35 cellular contexts compared by ENCODE assay signal in the genomic region with DNA sequence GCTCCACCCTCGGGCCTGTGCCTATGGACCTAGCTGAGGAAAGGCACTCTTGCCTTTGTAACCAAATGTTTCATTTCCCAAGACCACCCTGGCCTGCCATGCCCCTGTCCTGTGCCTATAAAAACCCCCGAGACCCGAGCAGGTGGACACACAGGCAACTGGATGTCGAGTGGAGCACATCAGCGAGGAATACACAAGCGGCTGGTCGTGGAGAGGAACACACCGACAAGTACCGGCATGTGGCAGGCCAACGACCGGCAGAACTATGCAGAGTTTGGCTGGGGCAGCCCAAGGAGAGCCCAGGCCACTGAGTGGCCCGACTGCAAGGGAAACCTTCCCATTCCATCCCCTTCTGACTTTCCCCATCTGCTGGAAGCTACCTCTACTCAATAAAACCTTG.
A peak's percentile ranks its signal among the peaks of the same experiment; 100 is the strongest.
DNase-seq lines count a peak whose midpoint lies in the region; ATAC-seq and TF ChIP-seq lines count a peak whose summit lies in the region.
"Had no signal": no experiment of that assay in that cellular context is flagged by ENCODE, and none has a peak within 500 bp of the region (broad histone marks: within the 10 kb centered on the region; RNA-seq: fewer than 3 reads in every experiment).

No MANE protein-coding gene starts in this region.

- no peak overlapping the region for H2BK15ac ChIP-seq in IMR-90 (ENCODE audit: low read depth, low read length)
- no peak overlapping the region for H2BK15ac ChIP-seq in mesenchymal stem cell (ENCODE audit: low read depth, poor library complexity, severe bottlenecking)
- H2BK15ac ChIP-seq in H9 (ENCODE audit: low read depth, low read length) = no peak overlapping the region; the same call in 1 of the 2 replicates

- no peaks in the 10 kb centered on the region for H3K9me3 ChIP-seq in IMR-90 (ENCODE audit: control insufficient read depth, insufficient read depth, low read length)
- H3K9me3 ChIP-seq in mesenchymal stem cell (ENCODE audit: control insufficient read depth, low read length) = no peaks in the 10 kb centered on the region
- peaks cover 2% of the 10 kb centered on the region for H3K9me3 ChIP-seq in trophoblast cell (ENCODE audit: insufficient read depth, low read depth, low read length)
- no peaks in the 10 kb centered on the region for H3K9me3 ChIP-seq in H9 (ENCODE audit: control insufficient read depth, low read depth, low read length)
- no peaks in the 10 kb centered on the region for H3K9me3 ChIP-seq in gastroesophageal sphincter
- H3K9me3 ChIP-seq: A549; BE2C; BLaER1; BLaER1 treated with 17β-estradiol and CSF1 and Interleukin-3, amounts not matched to agents 10 nM and 100 nM; Caco-2 had no signal

- H4K20me1 ChIP-seq in IMR-90 (ENCODE audit: insufficient read depth, low read length) (no peaks in the 10 kb centered on the region), H9 (ENCODE audit: control insufficient read depth, insufficient read depth, insufficient read length) (no peaks in the 10 kb centered on the region)
- H4K20me1 ChIP-seq: BLaER1; BLaER1 treated with 17β-estradiol and CSF1 and Interleukin-3, amounts not matched to agents 10 nM and 100 nM had no signal

- H2AK5ac ChIP-seq in IMR-90 (ENCODE audit: low read depth, low read length) (no peak overlapping the region), mesenchymal stem cell (ENCODE audit: low read length, severe bottlenecking) (no peak overlapping the region), trophoblast cell (ENCODE audit: low read length) (no peak overlapping the region), H9 (ENCODE audit: insufficient read length, low read length) (no peak overlapping the region)

- H3K9me1 ChIP-seq in IMR-90 (ENCODE audit: insufficient read depth, low read length) = peaks cover 6% of the 10 kb centered on the region; the same call in 1 of the 2 replicates

- no peak overlapping the region for H3K4me3 ChIP-seq in IMR-90 (ENCODE audit: insufficient read depth, low read depth, low read length)
- H3K4me3 ChIP-seq in mesenchymal stem cell (ENCODE audit: insufficient read depth in 1 of 2, low read depth in 1 of 2, low read length in 2 of 2) = no peak overlapping the region
- H3K4me3 ChIP-seq in trophoblast cell (ENCODE audit: low read depth, low read length) = no peak overlapping the region
- no peak overlapping the region for H3K4me3 ChIP-seq in gastroesophageal sphincter
- H3K4me3 ChIP-seq: A549; BLaER1; BLaER1 treated with 17β-estradiol and CSF1 and Interleukin-3, amounts not matched to agents 10 nM and 100 nM had no signal

- H3K36me3 Mint-ChIP-seq in chondrocyte (ENCODE audit: low read depth) (no peaks in the 10 kb centered on the region), H9 (ENCODE audit: insufficient read depth in 1 of 3, low read depth in 3 of 3) (no peaks in the 10 kb centered on the region; a peak in 1 of 7 replicates)
- H3K36me3 Mint-ChIP-seq in activated T-helper 17 cell treated with anti-CD3 and anti-CD28 coated beads, Interleukin-2, amount 50 U/mL, for 72 hours (ENCODE audit: low read depth) = no peaks in the 10 kb centered on the region
- H3K36me3 Mint-ChIP-seq: CD4-positive, alpha-beta memory T cell; CD4-positive, CD25-positive, alpha-beta regulatory T cell; CD8-positive, alpha-beta T cell had no signal

- in situ Hi-C loops in IMR-90 (cut with MboI; ENCODE audit: low sequenced_read_pairs) = no loop called here

- ATAC-seq in IMR-90 (ENCODE audit: low read depth) (no peak), gastroesophageal sphincter (no peak)
- no peak for ATAC-seq in activated T-helper 17 cell treated with anti-CD3 and anti-CD28 coated beads, Interleukin-2, amount 50 U/mL, for 72 hours (replicated peaks)
- ATAC-seq: A549; CD8-positive, alpha-beta T cell had no signal

- H3K56ac ChIP-seq in IMR-90 (ENCODE audit: extremely low read depth, insufficient read depth, low read length) (no peak overlapping the region), H9 (ENCODE audit: insufficient read length, low read depth, low read length) (no peak overlapping the region)

- dilution Hi-C loops in IMR-90 (cut with HindIII; ENCODE audit: low sequenced_read_pairs, unreplicated experiment) = no loop called here

- H3K27me3 ChIP-seq in IMR-90 (ENCODE audit: control insufficient read depth, insufficient read depth, low read length) (no peaks in the 10 kb centered on the region), mesenchymal stem cell (ENCODE audit: control insufficient read depth in 1 of 2, insufficient read depth in 1 of 2, low read length in 2 of 2) (no peaks in the 10 kb centered on the region), trophoblast cell (ENCODE audit: insufficient read depth, low read length) (no peaks in the 10 kb centered on the region), H9 (ENCODE audit: insufficient read depth, low read length) (no peaks in the 10 kb centered on the region), gastroesophageal sphincter (no peaks in the 10 kb centered on the region)
- H3K27me3 ChIP-seq: BE2C; BLaER1; BLaER1 treated with 17β-estradiol and CSF1 and Interleukin-3, amounts not matched to agents 10 nM and 100 nM had no signal

- H2BK120ac ChIP-seq in IMR-90 (ENCODE audit: low read depth, low read length) (no peak overlapping the region), mesenchymal stem cell (ENCODE audit: low read depth, low read length) (no peak overlapping the region), trophoblast cell (ENCODE audit: insufficient read depth, low read length, poor library complexity) (no peak overlapping the region), H9 (ENCODE audit: low read depth, low read length, poor library complexity, severe bottlenecking) (no peak overlapping the region)

- no peak overlapping the region for H3K4me2 ChIP-seq in IMR-90 (ENCODE audit: low read depth, low read length)
- H3K4me2 ChIP-seq in mesenchymal stem cell (ENCODE audit: low read length, poor library complexity, severe bottlenecking) = no peak overlapping the region
- H3K4me2 ChIP-seq in trophoblast cell (ENCODE audit: low read length) = no peak overlapping the region
- no peak overlapping the region for H3K4me2 ChIP-seq in H9 (ENCODE audit: insufficient read depth, insufficient read length, low read length)
- H3K4me2 ChIP-seq: A549; BLaER1; BLaER1 treated with 17β-estradiol and CSF1 and Interleukin-3, amounts not matched to agents 10 nM and 100 nM had no signal

- H3K23ac ChIP-seq in IMR-90 (ENCODE audit: low read depth, low read length) (no peak overlapping the region), mesenchymal stem cell (ENCODE audit: low read length in 2 of 2) (no peak overlapping the region), trophoblast cell (ENCODE audit: low read length) (no peak overlapping the region), H9 (ENCODE audit: insufficient read length, low read depth, low read length) (no peak overlapping the region)

- intact Hi-C loops in IMR-90 (cut with micrococcal nuclease) = no loop called here

- TF ChIP-seq EP300 in gastroesophageal sphincter (IDR thresholded peaks at IDR 0.05) = no peak

- H3K4ac ChIP-seq in IMR-90 (ENCODE audit: low read depth, low read length) (no peak overlapping the region), mesenchymal stem cell (ENCODE audit: low read depth in 1 of 2, low read length in 2 of 2) (no peak overlapping the region), trophoblast cell (ENCODE audit: low read depth, low read length) (no peak overlapping the region), H9 (ENCODE audit: low read depth, low read length) (no peak overlapping the region)

- no peak overlapping the region for H3T11ph ChIP-seq in H9 (ENCODE audit: low read length)

- H4K5ac ChIP-seq in IMR-90 (ENCODE audit: low read depth, low read length) (no peak overlapping the region), H9 (ENCODE audit: insufficient read length, low read depth, low read length) (no peak overlapping the region)

- H3K36me3 ChIP-seq in IMR-90 (ENCODE audit: control insufficient read depth, insufficient read depth, low read length) = no peaks in the 10 kb centered on the region
- H3K36me3 ChIP-seq in mesenchymal stem cell (ENCODE audit: control insufficient read depth in 1 of 2, insufficient read depth in 2 of 2, low read depth in 1 of 2, low read length in 2 of 2) = no peaks in the 10 kb centered on the region
- H3K36me3 ChIP-seq in trophoblast cell (ENCODE audit: control insufficient read depth in 1 of 2, insufficient read depth in 2 of 2, low read length in 2 of 2) = no peaks in the 10 kb centered on the region
- no peaks in the 10 kb centered on the region for H3K36me3 ChIP-seq in gastroesophageal sphincter
- H3K36me3 ChIP-seq: BE2C; BLaER1; BLaER1 treated with 17β-estradiol and CSF1 and Interleukin-3, amounts not matched to agents 10 nM and 100 nM had no signal

- H3K4me1 ChIP-seq in IMR-90 (ENCODE audit: control insufficient read depth, insufficient read depth, low read length) = peaks cover 7% of the 10 kb centered on the region
- H3K4me1 ChIP-seq in mesenchymal stem cell (ENCODE audit: control insufficient read depth, insufficient read depth, low read depth, low read length) = no peaks in the 10 kb centered on the region
- H3K4me1 ChIP-seq in trophoblast cell (ENCODE audit: control insufficient read depth in 1 of 2, insufficient read depth in 2 of 2, low read length in 2 of 2) = peaks cover 2 to 5% of the 10 kb centered on the region in 2 experiments
- H3K4me1 ChIP-seq in H9 (ENCODE audit: insufficient read depth, low read length) = no peaks in the 10 kb centered on the region
- no peaks in the 10 kb centered on the region for H3K4me1 ChIP-seq in gastroesophageal sphincter
- H3K4me1 ChIP-seq: A549, BE2C, Caco-2 had no signal

- H2AK9ac ChIP-seq in IMR-90 (replicated peaks; ENCODE audit: low read depth, low read length, poor library complexity) = no peak overlapping the region

- H3K27ac ChIP-seq in IMR-90 (ENCODE audit: insufficient read depth, low read length) (no peak overlapping the region), mesenchymal stem cell (ENCODE audit: low read length, poor library complexity, severe bottlenecking) (no peak overlapping the region), trophoblast cell (ENCODE audit: low read depth, low read length) (no peak overlapping the region), H9 (ENCODE audit: insufficient read length, low read depth, low read length) (no peak overlapping the region), gastroesophageal sphincter (no peak overlapping the region)
- H3K27ac ChIP-seq: 22Rv1; A549; BLaER1; BLaER1 treated with 17β-estradiol and CSF1 and Interleukin-3, amounts not matched to agents 10 nM and 100 nM; C4-2B had no signal

- TF ChIP-seq RAD21 in IMR-90 (IDR thresholded peaks at IDR 0.05; ENCODE audit: low read length) = no peak

- no peaks in the 10 kb centered on the region for H3K23me2 ChIP-seq in H9 (ENCODE audit: insufficient read length, low read depth, low read length, poor library complexity, severe bottlenecking)

- H3K9ac ChIP-seq in IMR-90 (ENCODE audit: low read depth, low read length) (no peak overlapping the region), mesenchymal stem cell (ENCODE audit: low read length) (no peak overlapping the region), trophoblast cell (ENCODE audit: low read length) (no peak overlapping the region), H9 (ENCODE audit: extremely low read depth, insufficient read length, low read length) (no peak overlapping the region)
- H3K9ac ChIP-seq: BLaER1; BLaER1 treated with 17β-estradiol and CSF1 and Interleukin-3, amounts not matched to agents 10 nM and 100 nM had no signal

- H3K27me3 Mint-ChIP-seq in chondrocyte (ENCODE audit: low read depth) = peaks cover 2% of the 10 kb centered on the region
- no peaks in the 10 kb centered on the region for H3K27me3 Mint-ChIP-seq in H9 (ENCODE audit: low read depth)
- H3K27me3 Mint-ChIP-seq in activated T-helper 17 cell treated with anti-CD3 and anti-CD28 coated beads, Interleukin-2, amount 50 U/mL, for 72 hours = no peaks in the 10 kb centered on the region
- H3K27me3 Mint-ChIP-seq: B cell; CD4-positive, alpha-beta memory T cell; CD4-positive, alpha-beta T cell; CD4-positive, CD25-positive, alpha-beta regulatory T cell; CD8-positive, alpha-beta memory T cell had no signal

- no peak overlapping the region for H3K14ac ChIP-seq in IMR-90 (replicated peaks; ENCODE audit: low read depth, low read length)
- no peak overlapping the region for H3K14ac ChIP-seq in mesenchymal stem cell (ENCODE audit: low read length in 2 of 2)
- H3K14ac ChIP-seq in trophoblast cell (ENCODE audit: low read length) = no peak overlapping the region
- no peak overlapping the region; the same call in 1 of the 2 replicates for H3K14ac ChIP-seq in H9 (ENCODE audit: insufficient read depth, low read length)

- TF ChIP-seq CTCF in IMR-90 (conservative IDR thresholded peaks at IDR 0.05; ENCODE audit: low read depth, low read length) (no peak), chondrocyte (IDR thresholded peaks at IDR 0.05) (no peak), H9 (conservative IDR thresholded peaks at IDR 0.05) (no peak), gastroesophageal sphincter (IDR thresholded peaks at IDR 0.05) (no peak)

- no TSS peak for BruUV-seq in IMR-90 (replicated peaks; lab: Mats Ljungman, UMichigan)

- TF ChIP-seq POLR2A in IMR-90 (IDR thresholded peaks at IDR 0.05; ENCODE audit: low read depth, low read length) (no peak), gastroesophageal sphincter (IDR thresholded peaks at IDR 0.05) (no peak)

- WGBS in IMR-90 (ENCODE audit: extremely low coverage in 2 of 2, insufficient read length in 1 of 2), 2 experiments = 91% methylated on average over 8 of the region's 12 CpGs; no CpG with 5 or more reads in 1 of the 2 experiments
- 97% methylated on average over 12 of the region's 12 CpGs for WGBS in mesenchymal stem cell
- WGBS in trophoblast cell (ENCODE audit: extremely low coverage, insufficient coverage, insufficient read length) = no CpG with 5 or more reads among the region's 12 CpGs
- WGBS in H9 (ENCODE audit: extremely low coverage, insufficient read length, low lambda C conversion rate) = no CpG with 5 or more reads among the region's 12 CpGs
- 100% methylated on average over 1 to 4 of the region's 12 CpGs for WGBS in gastroesophageal sphincter (ENCODE audit: low coverage in 1 of 2), 2 donors

- peak overlapping the region in 1 of 2 experiments; percentile 3 for H2BK12ac ChIP-seq in mesenchymal stem cell (ENCODE audit: low read length in 2 of 2)
- H2BK12ac ChIP-seq in trophoblast cell (ENCODE audit: low read length) = peak overlapping the region; percentile 30
- no peak overlapping the region for H2BK12ac ChIP-seq in H9 (ENCODE audit: insufficient read length, low read depth, low read length)

- H3K18ac ChIP-seq in IMR-90 (ENCODE audit: low read depth, low read length) (no peak overlapping the region), mesenchymal stem cell (ENCODE audit: low read depth in 1 of 2, low read length in 2 of 2) (no peak overlapping the region), trophoblast cell (ENCODE audit: low read length) (no peak overlapping the region), H9 (ENCODE audit: insufficient read length, low read depth, low read length) (no peak overlapping the region)

- H3K4me3 Mint-ChIP-seq in chondrocyte (ENCODE audit: unreplicated experiment) = no peak overlapping the region
- no peak overlapping the region for H3K4me3 Mint-ChIP-seq in H9
- H3K4me3 Mint-ChIP-seq in activated T-helper 17 cell treated with anti-CD3 and anti-CD28 coated beads, Interleukin-2, amount 50 U/mL, for 72 hours = no peak overlapping the region
- H3K4me3 Mint-ChIP-seq: B cell; CD14-positive monocyte; CD4-positive, alpha-beta memory T cell; CD4-positive, alpha-beta T cell; CD4-positive, CD25-positive, alpha-beta regulatory T cell; CD8-positive, alpha-beta memory T cell; CD8-positive, alpha-beta T cell had no signal

- CTCF ChIA-PET in IMR-90 (lab: Yijun Ruan, JAX) = interaction anchor here (0.6 kb wide), 2 partner anchors 67 to 70 kb away, joined by 3 read pairs; no protein-coding TSS in a partner anchor

- H2BK20ac ChIP-seq in IMR-90 (ENCODE audit: low read depth, low read length) = no peak overlapping the region
- no peak overlapping the region for H2BK20ac ChIP-seq in H9 (ENCODE audit: low read depth, low read length, poor library complexity, severe bottlenecking)

- H4K8ac ChIP-seq in IMR-90 (ENCODE audit: low read depth in 2 of 2, low read length in 2 of 2) = no peak overlapping the region
- H4K8ac ChIP-seq in mesenchymal stem cell (ENCODE audit: low read length) = peak overlapping the region; percentile 71
- H4K8ac ChIP-seq in trophoblast cell (ENCODE audit: low read depth, low read length) = no peak overlapping the region
- no peak overlapping the region for H4K8ac ChIP-seq in H9 (replicated peaks; ENCODE audit: insufficient read length, low read depth, low read length)

- H3K27ac Mint-ChIP-seq in chondrocyte (ENCODE audit: unreplicated experiment) = no peak overlapping the region
- H3K27ac Mint-ChIP-seq in H9 = peak overlapping the region in 1 of 3 experiments; percentile 11; a peak in 2 of 7 replicates
- no peak overlapping the region for H3K27ac Mint-ChIP-seq in activated T-helper 17 cell treated with anti-CD3 and anti-CD28 coated beads, Interleukin-2, amount 50 U/mL, for 72 hours
- H3K27ac Mint-ChIP-seq: B cell; CD14-positive monocyte; CD4-positive, alpha-beta memory T cell; CD4-positive, alpha-beta T cell; CD4-positive, CD25-positive, alpha-beta regulatory T cell; CD8-positive, alpha-beta memory T cell; CD8-positive, alpha-beta T cell had no signal

- H2AFZ ChIP-seq in IMR-90 (replicated peaks; ENCODE audit: low read length, poor library complexity) = peak overlapping the region; percentile 41
- H2AFZ ChIP-seq in mesenchymal stem cell (ENCODE audit: low read depth, low read length) = no peak overlapping the region
- H2AFZ ChIP-seq in trophoblast cell (ENCODE audit: insufficient read depth, low read length, poor library complexity) = no peak overlapping the region
- H2AFZ ChIP-seq in H9 (ENCODE audit: low read length) = no peak overlapping the region

- H3K79me1 ChIP-seq in IMR-90 (ENCODE audit: low read depth in 1 of 2, low read length in 2 of 2) (no peaks in the 10 kb centered on the region), mesenchymal stem cell (replicated peaks; ENCODE audit: low read length, poor library complexity, severe bottlenecking) (no peaks in the 10 kb centered on the region), trophoblast cell (ENCODE audit: low read length) (no peaks in the 10 kb centered on the region), H9 (ENCODE audit: insufficient read depth, low read depth, low read length, poor library complexity, severe bottlenecking) (no peaks in the 10 kb centered on the region)

- H2BK5ac ChIP-seq in IMR-90 (ENCODE audit: low read depth, low read length, poor library complexity, severe bottlenecking) (no peak overlapping the region), mesenchymal stem cell (ENCODE audit: low read depth, low read length, poor library complexity, severe bottlenecking) (no peak overlapping the region), trophoblast cell (ENCODE audit: low read depth, low read length, poor library complexity) (no peak overlapping the region), H9 (ENCODE audit: insufficient read length, low read length) (no peak overlapping the region)

- H3K4me1 Mint-ChIP-seq in chondrocyte (ENCODE audit: low read depth) (no peaks in the 10 kb centered on the region), H9 (no peaks in the 10 kb centered on the region)
- no peaks in the 10 kb centered on the region for H3K4me1 Mint-ChIP-seq in activated T-helper 17 cell treated with anti-CD3 and anti-CD28 coated beads, Interleukin-2, amount 50 U/mL, for 72 hours
- H3K4me1 Mint-ChIP-seq: B cell; CD14-positive monocyte; CD4-positive, alpha-beta memory T cell; CD4-positive, CD25-positive, alpha-beta regulatory T cell; CD8-positive, alpha-beta memory T cell had no signal

- DNase-seq in IMR-90 = no peak
- DNase-seq in chondrocyte (ENCODE audit: low spot score) = peak; percentile 67
- no peak for DNase-seq in mesenchymal stem cell
- no peak for DNase-seq in trophoblast cell
- no peak for DNase-seq in stimulated activated CD4-positive, alpha-beta T cell treated with anti-CD3 and anti-CD28 coated beads, Interleukin-2, amount 100 ng/mL, for 24 hours
- DNase-seq in H9 = no peak
- DNase-seq: 8988T; ACHN; AML-193; BE2C; C1 segment of cervical spinal cord; Caco-2; Calu3; CD4-positive, alpha-beta memory T cell; CD4-positive, alpha-beta T cell; CD4-positive, CD25-positive, alpha-beta regulatory T cell; CD8-positive, alpha-beta memory T cell; CD8-positive, alpha-beta T cell; COR-L47; DMS 273 treated with DMSO at 0.1 percent for 48 hours; DMS153; DMS53; DMS79; DMS79 treated with DMSO at 0.1 percent for 48 hours; DND-41; EL had no signal

- H4K91ac ChIP-seq in IMR-90 (ENCODE audit: insufficient read depth, low read depth, low read length) = no peak overlapping the region
- no peak overlapping the region for H4K91ac ChIP-seq in mesenchymal stem cell (ENCODE audit: low read length)
- H4K91ac ChIP-seq in trophoblast cell (ENCODE audit: low read depth, low read length) = no peak overlapping the region
- H4K91ac ChIP-seq in H9 (ENCODE audit: insufficient read length, low read depth, low read length) = no peak overlapping the region

- POLR2A ChIA-PET in IMR-90 (lab: Charles Lee; ENCODE audit: unreplicated experiment) = no interaction called here

- H3K9me3 Mint-ChIP-seq in chondrocyte (ENCODE audit: low read depth) (no peaks in the 10 kb centered on the region), H9 (no peaks in the 10 kb centered on the region)
- peaks cover 4% of the 10 kb centered on the region for H3K9me3 Mint-ChIP-seq in activated T-helper 17 cell treated with anti-CD3 and anti-CD28 coated beads, Interleukin-2, amount 50 U/mL, for 72 hours

- H3K79me2 ChIP-seq in trophoblast cell (ENCODE audit: control insufficient read depth, insufficient read depth, low read length, poor library complexity) (no peaks in the 10 kb centered on the region), H9 (ENCODE audit: insufficient read depth, low read length) (no peaks in the 10 kb centered on the region)

- no peak overlapping the region for H4K12ac ChIP-seq in trophoblast cell (ENCODE audit: low read depth, low read length)
